Comparison of ENCODE assay signal across 23 cellular contexts in genomic region chr14:64080452-64080851, GRCh38.
DNase-seq lines count a peak whose midpoint lies in the region; ATAC-seq, FAIRE-seq and TF ChIP-seq lines count a peak whose summit lies in the region.
"Had no signal": no experiment of that assay in that cellular context is flagged by ENCODE, and none has a peak within 500 bp of the region (broad histone marks: within the 10 kb centered on the region; RNA-seq: fewer than 3 reads in every experiment).

No MANE protein-coding gene starts in this region.

- no peaks in the 10 kb centered on the region for H3K27me3 Mint-ChIP-seq in MCF 10A (ENCODE audit: insufficient read depth, unreplicated experiment)
- H3K27me3 Mint-ChIP-seq in memory B cell = no peaks in the 10 kb centered on the region
- no peaks in the 10 kb centered on the region for H3K27me3 Mint-ChIP-seq in effector memory CD8-positive, alpha-beta T cell
- H3K27me3 Mint-ChIP-seq: CD4-positive, alpha-beta memory T cell had no signal

- H3K27me3 ChIP-seq in breast epithelium = no peaks in the 10 kb centered on the region
- no peaks in the 10 kb centered on the region for H3K27me3 ChIP-seq in ascending aorta
- H3K27me3 ChIP-seq: BE2C had no signal

- CTCF ChIA-PET in MCF 10A (lab: Yijun Ruan, JAX) = interaction anchor here (1.0 kb wide), 1 partner anchor 19 kb away, joined by 4 read pairs; no protein-coding TSS in a partner anchor

- H3K4me1 ChIP-seq in breast epithelium (no peaks in the 10 kb centered on the region), ascending aorta (peaks cover 4 to 16% of the 10 kb centered on the region in 2 donors)
- H3K4me1 ChIP-seq: BE2C had no signal

- H3K4me1 Mint-ChIP-seq in MCF 10A (ENCODE audit: insufficient read depth, unreplicated experiment) = peaks cover 26% of the 10 kb centered on the region
- no peaks in the 10 kb centered on the region for H3K4me1 Mint-ChIP-seq in memory B cell
- peaks cover 0 to 4% of the 10 kb centered on the region in 2 donors for H3K4me1 Mint-ChIP-seq in effector memory CD8-positive, alpha-beta T cell (ENCODE audit: low read depth in 2 of 2)

- FAIRE-seq in urothelium cell line (lab: Jason Lieb, UNC) = peak; percentile 96
- FAIRE-seq: D721Med, GM12892, GM19239 had no signal

- no peaks in the 10 kb centered on the region for H3K9me3 ChIP-seq in breast epithelium
- no peaks in the 10 kb centered on the region for H3K9me3 ChIP-seq in ascending aorta
- H3K9me3 ChIP-seq: BE2C had no signal

- H3K27ac ChIP-seq in breast epithelium (no peak overlapping the region), ascending aorta (peak overlapping the region; percentile 85 to 88)

- peaks cover 7% of the 10 kb centered on the region for H3K36me3 Mint-ChIP-seq in MCF 10A (ENCODE audit: insufficient read depth, unreplicated experiment)
- peaks cover 5% of the 10 kb centered on the region for H3K36me3 Mint-ChIP-seq in memory B cell
- H3K36me3 Mint-ChIP-seq in effector memory CD8-positive, alpha-beta T cell (ENCODE audit: insufficient read depth) = peaks cover 97% of the 10 kb centered on the region

- no TSS peak for BruUV-seq in MCF 10A (replicated peaks; lab: Mats Ljungman, UMichigan)

- ATAC-seq in memory B cell (ENCODE audit: low read depth) = no peak
- ATAC-seq in HG02759 (IDR thresholded peaks at IDR 0.05; ENCODE audit: unreplicated experiment) = no peak
- ATAC-seq in effector memory CD8-positive, alpha-beta T cell (replicated peaks) = no peak

- DNase-seq in MCF 10A (ENCODE audit: unreplicated experiment) = no peak
- DNase-seq in breast epithelium (ENCODE audit: low spot score in 2 of 2) = no peak
- no peak for DNase-seq in ascending aorta (ENCODE audit: low spot score in 2 of 2)
- no peak for DNase-seq in memory B cell (ENCODE audit: low spot score in 2 of 2)
- no peak for DNase-seq in urothelium cell line (ENCODE audit: low spot score)
- DNase-seq in T1000 (lab: John Stamatoyannopoulos, UW) = no peak
- DNase-seq in effector memory CD8-positive, alpha-beta T cell = no peak
- DNase-seq: ACHN; BE2C; CD4-positive, alpha-beta memory T cell; DMS79 treated with DMSO at 0.1 percent for 48 hours; GDM1; KG1; NCI-H1092; NCI-H1694; NCI-H2107; NCI-H345; NCI-H526 treated with DMSO at 0.1 percent for 48 hours; NK-92 treated with Interleukin-12 subunit alpha and Interleukin-12 subunit beta, amount 100 ng/mL, for 24 hours had no signal

- POLR2A ChIA-PET in MCF 10A (lab: Yijun Ruan, JAX) = interaction anchor here (0.7 to 10.5 kb wide), 6 partner anchors 10 to 38 kb away, joined by 3 to 121 read pairs (median 50); no protein-coding TSS in a partner anchor

- intact Hi-C loops in MCF 10A (cut with micrococcal nuclease) (loop anchor here (5.0 kb wide), 1 partner anchor 37 kb away; no protein-coding TSS in a partner anchor), breast epithelium (cut with DNase I; ENCODE audit: low total_unique reads) (no loop called here), ascending aorta (cut with DNase I) (no loop called here)

- H3K9me3 Mint-ChIP-seq in MCF 10A (ENCODE audit: unreplicated experiment) (no peaks in the 10 kb centered on the region), memory B cell (no peaks in the 10 kb centered on the region)
- H3K9me3 Mint-ChIP-seq in effector memory CD8-positive, alpha-beta T cell = no peaks in the 10 kb centered on the region
- H3K9me3 Mint-ChIP-seq: CD4-positive, alpha-beta memory T cell had no signal

- no peak for TF ChIP-seq CTCF in MCF 10A (IDR thresholded peaks at IDR 0.05; ENCODE audit: unreplicated experiment)
- TF ChIP-seq CTCF in breast epithelium (IDR thresholded peaks at IDR 0.05) = no peak
- TF ChIP-seq CTCF in ascending aorta (IDR thresholded peaks at IDR 0.05) = no peak

- no peaks in the 10 kb centered on the region for H3K36me3 ChIP-seq in breast epithelium
- peaks cover 15 to 34% of the 10 kb centered on the region in 2 donors for H3K36me3 ChIP-seq in ascending aorta

- no peak for TF ChIP-seq POLR2A in breast epithelium (IDR thresholded peaks at IDR 0.05)

- H3K4me3 ChIP-seq in breast epithelium (no peak overlapping the region), ascending aorta (no peak overlapping the region)

- H3K27ac Mint-ChIP-seq in MCF 10A (ENCODE audit: low read depth, unreplicated experiment) (peak overlapping the region; percentile 96), memory B cell (peak overlapping the region; percentile 32)
- H3K27ac Mint-ChIP-seq in effector memory CD8-positive, alpha-beta T cell = peak overlapping the region in 1 of 2 donors; percentile 52

- H3K4me3 Mint-ChIP-seq in MCF 10A (ENCODE audit: unreplicated experiment) = no peak overlapping the region
- H3K4me3 Mint-ChIP-seq in memory B cell = no peak overlapping the region
- no peak overlapping the region for H3K4me3 Mint-ChIP-seq in effector memory CD8-positive, alpha-beta T cell
- H3K4me3 Mint-ChIP-seq: CD4-positive, alpha-beta memory T cell had no signal

Comparison
In these comparisons a context has a peak if more than half of its experiments do, and no peak if none do; other contexts are left out.
1. H3K27ac ChIP-seq: peak in ascending aorta (2 of 2); none in breast epithelium (0 of 2).